In the genomic region with DNA sequence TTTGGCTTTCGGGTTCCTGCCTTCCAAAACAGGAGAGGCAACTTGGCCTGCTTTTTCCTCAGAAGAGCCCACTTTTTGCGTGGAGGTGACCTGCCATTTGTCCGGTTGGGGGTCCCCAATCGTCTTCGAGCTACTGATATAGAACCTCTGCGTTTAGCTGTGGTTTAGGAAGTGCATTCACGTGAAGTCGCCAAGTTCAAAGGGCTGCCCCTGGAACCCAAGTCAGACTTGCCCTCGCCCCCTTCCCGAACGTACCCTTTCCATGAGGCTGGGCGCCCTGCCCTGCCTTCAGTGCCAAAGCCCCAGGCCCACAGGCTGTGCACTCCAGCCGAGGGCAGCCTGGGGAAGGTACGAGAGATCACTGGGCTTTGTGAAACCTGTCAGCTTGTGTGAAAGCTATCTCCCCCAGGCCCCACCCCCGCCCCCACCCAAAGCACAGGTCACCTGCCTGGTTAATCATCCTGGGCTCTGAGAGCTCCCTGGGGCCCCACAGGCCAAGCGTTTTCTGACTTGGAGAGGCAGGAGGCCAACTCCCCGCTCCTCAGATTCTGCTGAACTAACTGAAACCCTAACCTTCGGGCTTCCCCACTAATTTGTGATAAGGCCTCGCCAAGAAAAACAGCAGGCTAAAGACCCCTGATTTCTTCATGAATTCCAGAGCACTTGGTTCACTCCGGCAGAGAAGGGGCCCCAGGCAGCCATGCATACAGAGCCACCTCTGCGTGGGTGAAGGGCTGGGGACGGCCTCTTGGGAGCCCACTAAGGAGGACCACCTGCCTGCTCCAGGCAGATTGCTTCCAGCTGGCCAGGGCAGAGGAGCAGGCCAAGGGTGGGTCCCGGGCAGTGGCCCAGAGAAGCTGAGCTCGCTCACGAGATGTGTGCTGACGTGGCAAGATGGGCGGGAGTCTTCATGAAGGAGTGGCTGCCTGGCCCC, we compare ENCODE assay signal across 15 cellular contexts. TPM values are rescaled to one million over a fixed set of nuclear protein-coding genes. Genes with fewer than 3 reads are reported as not detected.
A peak's percentile ranks its signal among the peaks of the same experiment; 100 is the strongest.
DNase-seq lines count a peak whose midpoint lies in the region; ATAC-seq, FAIRE-seq and TF ChIP-seq lines count a peak whose summit lies in the region.
"Had no signal": no experiment of that assay in that cellular context is flagged by ENCODE, and none has a peak within 500 bp of the region (broad histone marks: within the 10 kb centered on the region; RNA-seq: fewer than 3 reads in every experiment).

No MANE protein-coding gene starts in this region.

- CTCF ChIA-PET in HEK293 (lab: Yijun Ruan, JAX): no interaction called here

- ATAC-seq in left lung (peak; percentile 48), HG02798 (IDR thresholded peaks at IDR 0.05; ENCODE audit: poor library complexity, unreplicated experiment) (no peak)
- ATAC-seq: activated CD8-positive, alpha-beta memory T cell treated with anti-CD3 and anti-CD28 coated beads, Interleukin-2, amount 10 ng/mL, durations not matched to agents 7 days and 5 days; activated naive CD8-positive, alpha-beta T cell treated with anti-CD3 and anti-CD28 coated beads, Interleukin-2, amount 50 U/mL, for 24 hours; effector memory CD8-positive, alpha-beta T cell; stimulated activated naive CD8-positive, alpha-beta T cell treated with anti-CD3 and anti-CD28 coated beads, Interleukin-15, Interleukin-2, amounts not matched to agents 100 U/mL and 50 U/mL, for 24 hours had no signal

- no peaks in the 10 kb centered on the region for H3K36me3 ChIP-seq in HEK293 (ENCODE audit: control insufficient read depth in 2 of 2, insufficient read depth in 1 of 2, low read length in 2 of 2)
- no peaks in the 10 kb centered on the region for H3K36me3 ChIP-seq in fibroblast of lung (ENCODE audit: control insufficient read depth, insufficient read depth, low read length)
- H3K36me3 ChIP-seq in left lung: no peaks in the 10 kb centered on the region
- no peaks in the 10 kb centered on the region for H3K36me3 ChIP-seq in testis (ENCODE audit: low read depth, missing control alignments)
- H3K36me3 ChIP-seq: HAP-1 had no signal

- no peaks in the 10 kb centered on the region for H4K20me1 ChIP-seq in fibroblast of lung (ENCODE audit: control insufficient read depth, extremely low read depth, insufficient read depth, low read length)

- TF ChIP-seq CTCF in HEK293 (tag by site-specific recombination; IDR thresholded peaks at IDR 0.05) (no peak), fibroblast of lung (conservative IDR thresholded peaks at IDR 0.05 in 1 of 2, IDR thresholded peaks at IDR 0.05 in 1 of 2; ENCODE audit: low read depth in 1 of 2, low read length in 2 of 2) (no peak), left lung (IDR thresholded peaks at IDR 0.05) (no peak), testis (IDR thresholded peaks at IDR 0.05) (no peak)

- FAIRE-seq in urothelium cell line (lab: Jason Lieb, UNC): no peak

- no peak for TF ChIP-seq POLR2A in testis (IDR thresholded peaks at IDR 0.05)

- DNase-seq in fibroblast of lung (ENCODE audit: low read depth in 2 of 2): peak; percentile 46 to 89
- DNase-seq in left lung: no peak
- DNase-seq in testis: peak; percentile 70
- no peak for DNase-seq in DMS153 treated with DMSO at 0.1 percent for 48 hours (lab: John Stamatoyannopoulos, UW; ENCODE audit: unreplicated experiment)
- no peak for DNase-seq in cerebellar nuclear complex (lab: John Stamatoyannopoulos, UW)
- DNase-seq in urothelium cell line (ENCODE audit: low spot score): no peak
- DNase-seq: activated CD8-positive, alpha-beta memory T cell treated with anti-CD3 and anti-CD28 coated beads, Interleukin-2, amount 10 ng/mL, durations not matched to agents 7 days and 5 days; activated naive CD8-positive, alpha-beta T cell treated with anti-CD3 and anti-CD28 coated beads, Interleukin-2, amount 50 U/mL, for 24 hours; CD8-positive, alpha-beta memory T cell; effector memory CD8-positive, alpha-beta T cell; mesendoderm; stimulated activated naive CD8-positive, alpha-beta T cell treated with anti-CD3 and anti-CD28 coated beads, Interleukin-15, Interleukin-2, amounts not matched to agents 100 U/mL and 50 U/mL, for 24 hours had no signal

- no peak overlapping the region for H2AFZ ChIP-seq in fibroblast of lung (ENCODE audit: low read length)

- no peak overlapping the region for H3K4me3 ChIP-seq in HEK293 (ENCODE audit: low read depth, low read length)
- H3K4me3 ChIP-seq in fibroblast of lung (replicated peaks in 1 of 4; ENCODE audit: control extremely low read depth in 1 of 4, insufficient read depth in 1 of 4, low read depth in 3 of 4, low read length in 4 of 4): no peak overlapping the region
- no peak overlapping the region for H3K4me3 ChIP-seq in left lung
- H3K4me3 ChIP-seq in testis: no peak overlapping the region
- H3K4me3 ChIP-seq: HAP-1 had no signal

- H3K4me1 ChIP-seq in HEK293 (ENCODE audit: control insufficient read depth, insufficient read depth, low read length) (peaks cover 7% of the 10 kb centered on the region), fibroblast of lung (ENCODE audit: control insufficient read depth, extremely low read depth, insufficient read depth, low read length) (no peaks in the 10 kb centered on the region), left lung (no peaks in the 10 kb centered on the region), testis (peaks cover 6% of the 10 kb centered on the region)
- H3K4me1 ChIP-seq: HAP-1 had no signal

- WGBS in testis, 2 donors: 76 to 83% methylated on average over 10 to 27 of the region's 27 CpGs

- POLR2A ChIA-PET in HEK293 (lab: Yijun Ruan, JAX): interaction anchor here (1.0 to 2.2 kb wide), 2 partner anchors 16 to 26 kb away, joined by 3 to 13 read pairs; a partner anchor contains a TSS

- peak overlapping the region; percentile 13 for H3K4me2 ChIP-seq in fibroblast of lung (ENCODE audit: extremely low read depth, insufficient read depth, low read length)

- no peaks in the 10 kb centered on the region for H3K9me3 ChIP-seq in HEK293 (ENCODE audit: control insufficient read depth, insufficient read depth, low read depth, low read length)
- H3K9me3 ChIP-seq in fibroblast of lung (ENCODE audit: control insufficient read depth, insufficient read depth, low read depth, low read length): no peaks in the 10 kb centered on the region
- H3K9me3 ChIP-seq in left lung: no peaks in the 10 kb centered on the region
- no peaks in the 10 kb centered on the region for H3K9me3 ChIP-seq in testis
- H3K9me3 ChIP-seq: HAP-1 had no signal

- H3K9ac ChIP-seq in fibroblast of lung (ENCODE audit: insufficient read depth, low read length): no peak overlapping the region

- H3K27ac ChIP-seq in HEK293 (ENCODE audit: extremely low read depth, low read depth, low read length): no peak overlapping the region; the same call in 1 of the 2 replicates
- no peak overlapping the region for H3K27ac ChIP-seq in fibroblast of lung (ENCODE audit: insufficient read depth, low read length)
- no peak overlapping the region for H3K27ac ChIP-seq in left lung
- H3K27ac ChIP-seq in testis: no peak overlapping the region

- intact Hi-C loops in left lung (cut with DNase I) (no loop called here), testis (cut with DNase I; ENCODE audit: low total_unique reads) (no loop called here)

- H3K27me3 ChIP-seq in fibroblast of lung (ENCODE audit: control insufficient read depth, insufficient read depth, low read length) (peaks cover 10% of the 10 kb centered on the region), left lung (no peaks in the 10 kb centered on the region), testis (no peaks in the 10 kb centered on the region)

- H3K79me2 ChIP-seq in fibroblast of lung (ENCODE audit: control insufficient read depth, insufficient read depth, low read length): no peaks in the 10 kb centered on the region

TF ChIP-seq in HEK293, 187 proteins besides CTCF, POLR2A, EP300 and RAD21 (continues in another document):
- TF ChIP-seq, protein P1, sequence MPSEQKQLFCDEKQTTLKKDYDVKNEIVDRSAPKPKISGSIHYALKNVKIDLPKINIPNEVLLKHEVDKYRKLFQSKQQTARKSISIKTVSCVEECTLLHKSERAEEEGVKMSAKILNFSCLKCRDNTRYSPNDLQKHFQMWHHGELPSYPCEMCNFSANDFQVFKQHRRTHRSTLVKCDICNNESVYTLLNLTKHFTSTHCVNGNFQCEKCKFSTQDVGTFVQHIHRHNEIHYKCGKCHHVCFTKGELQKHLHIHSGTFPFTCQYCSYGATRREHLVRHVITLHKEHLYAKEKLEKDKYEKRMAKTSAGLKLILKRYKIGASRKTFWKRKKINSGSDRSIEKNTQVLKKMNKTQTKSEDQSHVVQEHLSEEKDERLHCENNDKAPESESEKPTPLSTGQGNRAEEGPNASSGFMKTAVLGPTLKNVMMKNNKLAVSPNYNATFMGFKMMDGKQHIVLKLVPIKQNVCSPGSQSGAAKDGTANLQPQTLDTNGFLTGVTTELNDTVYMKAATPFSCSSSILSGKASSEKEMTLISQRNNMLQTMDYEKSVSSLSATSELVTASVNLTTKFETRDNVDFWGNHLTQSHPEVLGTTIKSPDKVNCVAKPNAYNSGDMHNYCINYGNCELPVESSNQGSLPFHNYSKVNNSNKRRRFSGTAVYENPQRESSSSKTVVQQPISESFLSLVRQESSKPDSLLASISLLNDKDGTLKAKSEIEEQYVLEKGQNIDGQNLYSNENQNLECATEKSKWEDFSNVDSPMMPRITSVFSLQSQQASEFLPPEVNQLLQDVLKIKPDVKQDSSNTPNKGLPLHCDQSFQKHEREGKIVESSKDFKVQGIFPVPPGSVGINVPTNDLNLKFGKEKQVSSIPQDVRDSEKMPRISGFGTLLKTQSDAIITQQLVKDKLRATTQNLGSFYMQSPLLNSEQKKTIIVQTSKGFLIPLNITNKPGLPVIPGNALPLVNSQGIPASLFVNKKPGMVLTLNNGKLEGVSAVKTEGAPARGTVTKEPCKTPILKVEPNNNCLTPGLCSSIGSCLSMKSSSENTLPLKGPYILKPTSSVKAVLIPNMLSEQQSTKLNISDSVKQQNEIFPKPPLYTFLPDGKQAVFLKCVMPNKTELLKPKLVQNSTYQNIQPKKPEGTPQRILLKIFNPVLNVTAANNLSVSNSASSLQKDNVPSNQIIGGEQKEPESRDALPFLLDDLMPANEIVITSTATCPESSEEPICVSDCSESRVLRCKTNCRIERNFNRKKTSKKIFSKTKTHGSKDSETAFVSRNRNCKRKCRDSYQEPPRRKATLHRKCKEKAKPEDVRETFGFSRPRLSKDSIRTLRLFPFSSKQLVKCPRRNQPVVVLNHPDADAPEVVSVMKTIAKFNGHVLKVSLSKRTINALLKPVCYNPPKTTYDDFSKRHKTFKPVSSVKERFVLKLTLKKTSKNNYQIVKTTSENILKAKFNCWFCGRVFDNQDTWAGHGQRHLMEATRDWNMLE (tag by site-specific recombination; conservative IDR thresholded peaks at IDR 0.05; ENCODE audit: low read depth): no peak
- TF ChIP-seq ZFHX2 (tag by site-specific recombination; conservative IDR thresholded peaks at IDR 0.05) (peak; percentile 46), ZIC2 (tag by site-specific recombination; IDR thresholded peaks at IDR 0.05) (peak; percentile 54), ZNF792 (tag by site-specific recombination; IDR thresholded peaks at IDR 0.05) (no peak)

RNA-seq across cellular contexts. Expression of a gene that starts 25.8 kb away (rescaled TPM):
- total RNA-seq in fibroblast of lung (1.3 and 1.8 TPM in 2 replicates), left lung (1 to 10 TPM; 2.5 to 2.6 TPM), testis (1 to 10 TPM; 4.0 to 5.9 TPM)
- polyA plus RNA-seq in fibroblast of lung (0.05 and 0.11 TPM in 2 replicates), testis (ENCODE audit: insufficient read depth, low read depth, low replicate concordance) (0.20 TPM)
- 0.03 and 0.14 TPM in 2 replicates for polyA plus RNA-seq in fibroblast of lung (2012)
- polyA minus RNA-seq in fibroblast of lung (ENCODE audit: low replicate concordance): 1.2 and 2.9 TPM in 2 replicates

Comparison
In these comparisons a context has a peak if more than half of its experiments do, and no peak if none do; other contexts are left out.
1. DNase-seq: peak in fibroblast of lung (2 of 2) and testis (single experiment); none in left lung (0 of 2), DMS153 treated with DMSO at 0.1 percent for 48 hours (single experiment), cerebellar nuclear complex (0 of 2) and urothelium cell line (single experiment).